ENCODE assay signal across 10 cellular contexts in genomic region chr7:95379457-95379856, GRCh38. TPM values are rescaled to one million over a fixed set of nuclear protein-coding genes. Genes with fewer than 3 reads are reported as not detected.
"Had no signal": no experiment of that assay in that cellular context is flagged by ENCODE, and none has a peak within 500 bp of the region (broad histone marks: within the 10 kb centered on the region; RNA-seq: fewer than 3 reads in every experiment).

No MANE protein-coding gene starts in this region.

RNA-seq across cellular contexts. Expression of gene PON3, which starts 16.7 kb away (rescaled TPM):
- total RNA-seq: OCI-LY7, PC-3, RPMI7951, SJCRH30, SJSA1, SK-MEL-5 had no signal

RNA-seq across cellular contexts. Expression of gene PON1, which starts 55.1 kb away (rescaled TPM):
- total RNA-seq: OCI-LY7, PC-3, PC-9, Peyer's patch, Right ventricle myocardium inferior, Right ventricle myocardium superior, RPMI7951, SJSA1, SK-MEL-5 had no signal

RNA-seq across cellular contexts. Expression of gene PON2, which starts 55.4 kb away (rescaled TPM):
- total RNA-seq: OCI-LY7 had no signal
